Comparison of ENCODE assay signal across 14 cellular contexts in genomic region chr16:19001788-19002187, GRCh38. TPM values are rescaled to one million over a fixed set of nuclear protein-coding genes. Genes with fewer than 3 reads are reported as not detected.
DNase-seq lines count a peak whose midpoint lies in the region; ATAC-seq and TF ChIP-seq lines count a peak whose summit lies in the region.
"Had no signal": no experiment of that assay in that cellular context is flagged by ENCODE, and none has a peak within 500 bp of the region (broad histone marks: within the 10 kb centered on the region; RNA-seq: fewer than 3 reads in every experiment).

No MANE protein-coding gene starts in this region.

- no peak overlapping the region for H3K4me3 ChIP-seq in fibroblast of the aortic adventitia (ENCODE audit: low read depth, low read length)
- H3K4me3 ChIP-seq: mucosa of descending colon, smooth muscle cell had no signal

- POLR2A ChIA-PET in RWPE1 (lab: Yijun Ruan, JAX; ENCODE audit: low non-redundant PET) = no interaction called here

- CTCF ChIA-PET in RWPE1 (lab: Yijun Ruan, JAX) = no interaction called here

- H3K27ac Mint-ChIP-seq in natural killer cell treated with Interleukin-12 subunit alpha and Interleukin-12 subunit beta and Interleukin-15 and Interleukin-18, amount 100 ng/mL, for 72 hours = no peak overlapping the region
- H3K27ac Mint-ChIP-seq: T-helper 2 cell treated with Interferon-gamma antibody and Interleukin-4, amounts not matched to agents 5 μg/mL and 100 μg/mL, for 36 hours had no signal

- TF ChIP-seq CTCF in RWPE1 (conservative IDR thresholded peaks at IDR 0.05; ENCODE audit: low read depth) (no peak), fibroblast of the aortic adventitia (IDR thresholded peaks at IDR 0.05; ENCODE audit: insufficient read depth, low read length) (no peak)

- peak overlapping the region; percentile 88 for H3K27ac ChIP-seq in RWPE1

- peak; percentile 82 for DNase-seq in GM04503 (ENCODE audit: low read depth)
- peak; percentile 34 for DNase-seq in RWPE1 (ENCODE audit: low spot score)
- peak; percentile 50 for DNase-seq in fibroblast of the aortic adventitia (ENCODE audit: low read depth)
- DNase-seq in superior temporal gyrus (ENCODE audit: extremely low spot score) = peak; percentile 64
- DNase-seq in natural killer cell treated with Interleukin-12 subunit alpha and Interleukin-12 subunit beta and Interleukin-15 and Interleukin-18, amount 100 ng/mL, for 72 hours (ENCODE audit: low spot score) = no peak
- no peak for DNase-seq in NK-92 (lab: John Stamatoyannopoulos, UW; ENCODE audit: unreplicated experiment)
- no peak for DNase-seq in SHP77 (lab: John Stamatoyannopoulos, UW)
- DNase-seq: GOT3; mucosa of descending colon; MV-4-11; NK-92 treated with Interleukin-12 subunit alpha and Interleukin-12 subunit beta, amount 100 ng/mL, for 24 hours; stimulated activated CD8-positive, alpha-beta memory T cell treated with anti-CD3 and anti-CD28 coated beads, Interleukin-4, amount 100 ng/mL, for 48 hours had no signal

- ATAC-seq in natural killer cell treated with Interleukin-12 subunit alpha and Interleukin-12 subunit beta and Interleukin-15 and Interleukin-18, amount 100 ng/mL, for 72 hours = no peak
- ATAC-seq: mucosa of descending colon had no signal

- peaks cover 0 to 3% of the 10 kb centered on the region in 2 donors for H3K4me1 Mint-ChIP-seq in natural killer cell treated with Interleukin-12 subunit alpha and Interleukin-12 subunit beta and Interleukin-15 and Interleukin-18, amount 100 ng/mL, for 72 hours (ENCODE audit: low read depth in 2 of 2)

- H3K27me3 Mint-ChIP-seq in natural killer cell treated with Interleukin-12 subunit alpha and Interleukin-12 subunit beta and Interleukin-15 and Interleukin-18, amount 100 ng/mL, for 72 hours = peaks cover under 1 to 3% of the 10 kb centered on the region in 2 donors

- H3K4me3 Mint-ChIP-seq in natural killer cell treated with Interleukin-12 subunit alpha and Interleukin-12 subunit beta and Interleukin-15 and Interleukin-18, amount 100 ng/mL, for 72 hours = no peak overlapping the region
- H3K4me3 Mint-ChIP-seq: T-helper 2 cell treated with Interferon-gamma antibody and Interleukin-4, amounts not matched to agents 5 μg/mL and 100 μg/mL, for 36 hours had no signal

- no peaks in the 10 kb centered on the region for H3K36me3 Mint-ChIP-seq in natural killer cell treated with Interleukin-12 subunit alpha and Interleukin-12 subunit beta and Interleukin-15 and Interleukin-18, amount 100 ng/mL, for 72 hours

- no peaks in the 10 kb centered on the region for H3K9me3 Mint-ChIP-seq in natural killer cell treated with Interleukin-12 subunit alpha and Interleukin-12 subunit beta and Interleukin-15 and Interleukin-18, amount 100 ng/mL, for 72 hours
- H3K9me3 Mint-ChIP-seq: T-helper 2 cell treated with Interferon-gamma antibody and Interleukin-4, amounts not matched to agents 5 μg/mL and 100 μg/mL, for 36 hours had no signal

RNA-seq across cellular contexts. Expression of gene TMC7, which starts 18.1 kb away (rescaled TPM):
- 0.41 and 1.5 TPM in 2 replicates for total RNA-seq in fibroblast of the aortic adventitia (ENCODE audit: low replicate concordance)
- not detected for total RNA-seq in natural killer cell treated with Interleukin-12 subunit alpha and Interleukin-12 subunit beta and Interleukin-15 and Interleukin-18, amount 100 ng/mL, for 72 hours

Comparison
In these comparisons a context has a peak if more than half of its experiments do, and no peak if none do; other contexts are left out.
1. DNase-seq: peak in GM04503 (single experiment), RWPE1 (single experiment), fibroblast of the aortic adventitia (single experiment) and superior temporal gyrus (single experiment); none in natural killer cell treated with Interleukin-12 subunit alpha and Interleukin-12 subunit beta and Interleukin-15 and Interleukin-18, amount 100 ng/mL, for 72 hours (single experiment), NK-92 (single experiment) and SHP77 (0 of 2).